Comparison of ENCODE assay signal across 13 cellular contexts in the genomic region with DNA sequence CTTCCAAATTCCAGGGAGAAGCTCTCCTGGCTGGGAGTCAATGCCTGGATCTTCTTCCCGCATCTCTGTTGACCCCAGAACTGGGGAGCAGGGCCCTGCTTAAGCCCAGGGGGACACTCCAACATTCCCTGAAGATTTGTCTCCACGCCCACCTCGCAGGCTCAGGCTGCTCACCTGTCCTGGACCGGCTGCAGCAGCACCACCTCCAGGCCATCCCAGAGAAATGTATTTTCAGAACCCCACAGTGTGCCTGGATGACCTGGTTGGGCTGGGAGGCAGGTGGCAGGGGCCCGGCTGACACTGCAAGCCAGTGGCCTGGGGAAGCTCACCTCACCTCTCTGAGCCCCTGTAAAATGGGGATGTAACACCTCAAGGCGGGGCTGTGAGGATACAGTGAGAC. TPM values are rescaled to one million over a fixed set of nuclear protein-coding genes. Genes with fewer than 3 reads are reported as not detected.
DNase-seq lines count a peak whose midpoint lies in the region; ATAC-seq, FAIRE-seq and TF ChIP-seq lines count a peak whose summit lies in the region.
"Had no signal": no experiment of that assay in that cellular context is flagged by ENCODE, and none has a peak within 500 bp of the region (broad histone marks: within the 10 kb centered on the region; RNA-seq: fewer than 3 reads in every experiment).

No MANE protein-coding gene starts in this region.

- H3K9me3 Mint-ChIP-seq in Calu3 (ENCODE audit: low read depth, unreplicated experiment) = no peaks in the 10 kb centered on the region

- 11 to 22% (median 19%) methylated on average over 6 of the region's 6 CpGs for WGBS in small intestine, 3 donors

- H3K36me3 ChIP-seq in Panc1 (ENCODE audit: control insufficient read depth, insufficient read depth, low read length) (no peaks in the 10 kb centered on the region), small intestine (ENCODE audit: control insufficient read depth in 2 of 2, insufficient read depth in 2 of 2, low read length in 2 of 2) (no peaks in the 10 kb centered on the region)
- H3K36me3 ChIP-seq: heart left ventricle had no signal

- H3K27ac Mint-ChIP-seq in Calu3 (ENCODE audit: unreplicated experiment) = no peak overlapping the region

- H3K4me3 ChIP-seq in Panc1 (ENCODE audit: low read depth in 2 of 2, low read length in 2 of 2) = no peak overlapping the region
- no peak overlapping the region for H3K4me3 ChIP-seq in small intestine (ENCODE audit: low read depth in 1 of 2, low read length in 2 of 2)
- H3K4me3 ChIP-seq: heart left ventricle, psoas muscle had no signal

- no peaks in the 10 kb centered on the region for H3K4me1 Mint-ChIP-seq in Calu3 (ENCODE audit: low read depth, unreplicated experiment)

- peaks cover 6% of the 10 kb centered on the region for H3K27me3 ChIP-seq in Panc1 (ENCODE audit: control insufficient read depth, insufficient read depth, low read length)
- H3K27me3 ChIP-seq in small intestine (ENCODE audit: control insufficient read depth in 2 of 2, insufficient read depth in 2 of 2, low read length in 2 of 2) = peaks cover 0 to 14% of the 10 kb centered on the region in 2 donors

- intact Hi-C loops in Calu3 (cut with micrococcal nuclease; ENCODE audit: unreplicated experiment) (no loop called here), Panc1 (cut with micrococcal nuclease; ENCODE audit: unreplicated experiment) (no loop called here)

- ATAC-seq in Panc1 = no peak
- ATAC-seq: heart left ventricle, psoas muscle had no signal

- peak; percentile 10 for DNase-seq in Calu3
- no peak for DNase-seq in Panc1 (ENCODE audit: low read depth, low spot score)
- DNase-seq in iPS-NIHi7 (ENCODE audit: extremely low spot score) = peak; percentile 89
- no peak for DNase-seq in small intestine
- no peak for DNase-seq in NCI-H2107 treated with DMSO at 0.1 percent for 48 hours (lab: John Stamatoyannopoulos, UW; ENCODE audit: unreplicated experiment)
- DNase-seq in glomerular visceral epithelial cell (ENCODE audit: extremely low spot score) = no peak
- no peak for DNase-seq in CD1c-positive myeloid dendritic cell (ENCODE audit: extremely low spot score)
- DNase-seq: heart left ventricle, NCI-H1092, psoas muscle had no signal

- peaks cover 63% of the 10 kb centered on the region for H3K27me3 Mint-ChIP-seq in Calu3 (ENCODE audit: unreplicated experiment)

- BruUV-seq in Calu3 (replicated peaks; lab: Mats Ljungman, UMichigan) = no TSS peak
- BruUV-seq in Panc1 (replicated peaks; lab: Mats Ljungman, UMichigan) = no TSS peak

- H3K4me1 ChIP-seq in Panc1 (ENCODE audit: control insufficient read depth, insufficient read depth, low read length) = peaks cover 2% of the 10 kb centered on the region; the same call in 1 of the 2 replicates
- no peaks in the 10 kb centered on the region for H3K4me1 ChIP-seq in small intestine (ENCODE audit: control insufficient read depth in 2 of 2, insufficient read depth in 1 of 2, low read depth in 1 of 2, low read length in 1 of 2)

- H3K9me3 ChIP-seq in Panc1 (ENCODE audit: control insufficient read depth, insufficient read depth, low read depth, low read length) = no peaks in the 10 kb centered on the region
- H3K9me3 ChIP-seq in small intestine (ENCODE audit: control insufficient read depth, low read depth) = no peaks in the 10 kb centered on the region
- H3K9me3 ChIP-seq: heart left ventricle, psoas muscle had no signal

- POLR2A ChIA-PET in Panc1 (lab: Charles Lee) = no interaction called here

- CTCF ChIA-PET in Calu3 (lab: Charles Lee) = interaction anchor here (7.1 kb wide), 1 partner anchor 72 kb away, joined by 91 read pairs; no protein-coding TSS in a partner anchor
- CTCF ChIA-PET in Panc1 (lab: Charles Lee) = interaction anchor here (0.6 kb wide), 1 partner anchor 268 kb away, joined by 3 read pairs; no protein-coding TSS in a partner anchor

- H3K4me3 Mint-ChIP-seq in Calu3 (ENCODE audit: low read depth, unreplicated experiment) = no peak overlapping the region

- TF ChIP-seq CTCF in Calu3 (IDR thresholded peaks at IDR 0.05; ENCODE audit: unreplicated experiment) = no peak
- TF ChIP-seq CTCF in GM12873 (IDR thresholded peaks at IDR 0.05; ENCODE audit: insufficient read depth, low read depth, low read length, missing control alignments) = peak; percentile 39
- peak; percentile 44 for TF ChIP-seq CTCF in Panc1 (IDR thresholded peaks at IDR 0.05)

- in situ Hi-C loops in Panc1 (cut with HindIII; ENCODE audit: low pct_unique_long_range_greater_than_20kb, low sequenced_read_pairs) = no loop called here

- FAIRE-seq in small intestine (lab: Jason Lieb, UNC) = no peak
- FAIRE-seq: astrocyte, GM18507 had no signal

- no peak overlapping the region for H3K27ac ChIP-seq in Panc1 (ENCODE audit: low read length)
- no peak overlapping the region for H3K27ac ChIP-seq in small intestine (ENCODE audit: low read depth in 1 of 2, low read length in 1 of 2)
- H3K27ac ChIP-seq: heart left ventricle, psoas muscle had no signal

- no peaks in the 10 kb centered on the region for H3K36me3 Mint-ChIP-seq in Calu3 (ENCODE audit: insufficient read depth, unreplicated experiment)

RNA-seq across cellular contexts. Expression of a gene that starts 27.1 kb away (rescaled TPM):
- total RNA-seq in Calu3 (2022) (11.9 and 13.6 TPM in 2 replicates), Panc1 (2021; ENCODE audit: unreplicated experiment) (9.7 TPM)
- 2.0 TPM for polyA plus RNA-seq in Panc1 (2012; ENCODE audit: insufficient read length)
- polyA plus RNA-seq in small intestine = 1 to 10 TPM; 2.2 to 5.1 (median 3.4) TPM

Comparison
In these comparisons a context has a peak if more than half of its experiments do, and no peak if none do; other contexts are left out.
1. DNase-seq: peak in Calu3 (single experiment) and iPS-NIHi7 (single experiment); none in Panc1 (single experiment), small intestine (single experiment), NCI-H2107 treated with DMSO at 0.1 percent for 48 hours (single experiment), glomerular visceral epithelial cell (single experiment) and CD1c-positive myeloid dendritic cell (single experiment).